ENCODE assay signal across 14 cellular contexts in the genomic region with DNA sequence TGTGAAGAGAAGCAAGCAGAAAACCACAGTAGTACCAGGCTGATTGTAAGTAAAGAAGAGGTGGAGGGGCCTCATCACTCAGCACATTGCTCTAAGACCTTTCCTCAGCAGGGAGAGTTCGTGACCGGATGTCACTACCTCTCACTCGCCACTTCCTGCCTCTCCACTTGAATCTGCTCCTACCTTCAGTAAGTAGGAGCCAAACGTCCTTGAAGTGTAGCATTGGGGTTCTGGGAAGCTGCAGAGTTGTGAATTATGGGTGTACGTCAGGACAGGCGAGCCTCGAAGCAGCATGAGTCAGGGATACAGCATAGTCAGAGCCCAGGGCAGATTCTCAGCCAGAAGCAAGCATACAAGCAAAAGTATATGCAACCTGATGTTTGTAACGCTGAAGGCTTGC.
DNase-seq lines count a peak whose midpoint lies in the region; ATAC-seq lines count a peak whose summit lies in the region.
"Had no signal": no experiment of that assay in that cellular context is flagged by ENCODE, and none has a peak within 500 bp of the region (broad histone marks: within the 10 kb centered on the region; RNA-seq: fewer than 3 reads in every experiment).

No MANE protein-coding gene starts in this region.

- H4K8ac ChIP-seq in mesenchymal stem cell (ENCODE audit: low read length), result no peak overlapping the region

- H3K79me1 ChIP-seq in mesenchymal stem cell (replicated peaks; ENCODE audit: low read length, poor library complexity, severe bottlenecking), result no peaks in the 10 kb centered on the region

- H3K4ac ChIP-seq in mesenchymal stem cell (ENCODE audit: low read depth in 1 of 2, low read length in 2 of 2), result no peak overlapping the region

- CTCF ChIA-PET in activated CD8-positive, alpha-beta T cell treated with anti-CD3 and anti-CD28 coated beads, Interleukin-2, amount 10 ng/mL, durations not matched to agents 7 days and 5 days (lab: Charles Lee), result no interaction called here
- CTCF ChIA-PET in CD4-positive, alpha-beta memory T cell (lab: Charles Lee; ENCODE audit: partially characterized antibody), result no interaction called here

- H2AFZ ChIP-seq in mesenchymal stem cell (ENCODE audit: low read depth, low read length), result no peak overlapping the region

- no peak overlapping the region for H3K23ac ChIP-seq in mesenchymal stem cell (ENCODE audit: low read length in 2 of 2)

- intact Hi-C loops in CD4-positive, alpha-beta memory T cell (cut with micrococcal nuclease), result no loop called here

- peaks cover 11% of the 10 kb centered on the region for H3K4me1 Mint-ChIP-seq in activated T-cell treated with anti-CD3 and anti-CD28 coated beads, Interleukin-2, amount 50 U/mL, for 72 hours (ENCODE audit: low read depth)
- no peaks in the 10 kb centered on the region for H3K4me1 Mint-ChIP-seq in activated T-cell treated with anti-CD3 and anti-CD28 coated beads, Interleukin-2, amount 50 U/mL, for 4 hours (ENCODE audit: low read depth)
- H3K4me1 Mint-ChIP-seq in activated CD8-positive, alpha-beta T cell treated with anti-CD3 and anti-CD28 coated beads, Interleukin-2, amount 10 ng/mL, durations not matched to agents 7 days and 5 days (ENCODE audit: low read depth), result peaks cover 18% of the 10 kb centered on the region
- H3K4me1 Mint-ChIP-seq in CD4-positive, alpha-beta memory T cell, result no peaks in the 10 kb centered on the region

- peak; percentile 72 to 79 for ATAC-seq in activated T-cell treated with anti-CD3 and anti-CD28 coated beads, Interleukin-2, amount 50 U/mL, for 72 hours (replicated peaks in 1 of 2)
- no peak for ATAC-seq in activated T-cell treated with anti-CD3 and anti-CD28 coated beads, Interleukin-2, amount 50 U/mL, for 4 hours
- peak; percentile 47 for ATAC-seq in activated CD8-positive, alpha-beta T cell treated with anti-CD3 and anti-CD28 coated beads, Interleukin-2, amount 10 ng/mL, durations not matched to agents 7 days and 5 days
- ATAC-seq: gastroesophageal sphincter had no signal

- H3K14ac ChIP-seq in mesenchymal stem cell (ENCODE audit: low read length in 2 of 2), result no peak overlapping the region

- peaks cover 7% of the 10 kb centered on the region for H3K4me1 ChIP-seq in mesenchymal stem cell (ENCODE audit: control insufficient read depth, insufficient read depth, low read depth, low read length)
- no peaks in the 10 kb centered on the region for H3K4me1 ChIP-seq in CD4-positive, alpha-beta memory T cell (ENCODE audit: insufficient read depth, low read length)
- H3K4me1 ChIP-seq: gastroesophageal sphincter, suprapubic skin had no signal

- H2AK5ac ChIP-seq in mesenchymal stem cell (ENCODE audit: low read length, severe bottlenecking), result no peak overlapping the region

- no peak overlapping the region for H2BK12ac ChIP-seq in mesenchymal stem cell (ENCODE audit: low read length in 2 of 2)

- no peak overlapping the region for H3K18ac ChIP-seq in mesenchymal stem cell (ENCODE audit: low read depth in 1 of 2, low read length in 2 of 2)

- peak; percentile 5 to 7 for DNase-seq in activated T-cell treated with anti-CD3 and anti-CD28 coated beads, Interleukin-2, amount 50 U/mL, for 72 hours
- no peak for DNase-seq in activated T-cell treated with anti-CD3 and anti-CD28 coated beads, Interleukin-2, amount 50 U/mL, for 4 hours
- peak; percentile 68 for DNase-seq in HT1080 (ENCODE audit: low read depth)
- peak; percentile 41 for DNase-seq in activated CD8-positive, alpha-beta T cell treated with anti-CD3 and anti-CD28 coated beads, Interleukin-2, amount 10 ng/mL, durations not matched to agents 7 days and 5 days
- DNase-seq in mesenchymal stem cell, result peak; percentile 73
- no peak for DNase-seq in CD4-positive, alpha-beta memory T cell
- no peak for DNase-seq in activated T-cell treated with anti-CD3 and anti-CD28 coated beads for 4 hours
- no peak for DNase-seq in T1000 (lab: John Stamatoyannopoulos, UW)
- DNase-seq: CD4-positive, alpha-beta T cell; cortex of kidney; NCI-H526 treated with DMSO at 0.1 percent for 48 hours; stimulated activated CD4-positive, alpha-beta T cell treated with anti-CD3 and anti-CD28 coated beads, Interleukin-1b, Interleukin-23, amount 100 ng/mL, for 48 hours had no signal

- H3K9me3 ChIP-seq in mesenchymal stem cell (ENCODE audit: control insufficient read depth, low read length), result no peaks in the 10 kb centered on the region
- H3K9me3 ChIP-seq in CD4-positive, alpha-beta memory T cell (ENCODE audit: control insufficient read depth in 1 of 2, low read length in 2 of 2), result no peaks in the 10 kb centered on the region
- H3K9me3 ChIP-seq: gastroesophageal sphincter, suprapubic skin had no signal

- no peak overlapping the region for H3K27ac Mint-ChIP-seq in activated T-cell treated with anti-CD3 and anti-CD28 coated beads, Interleukin-2, amount 50 U/mL, for 72 hours
- peak overlapping the region; percentile 83 for H3K27ac Mint-ChIP-seq in activated CD8-positive, alpha-beta T cell treated with anti-CD3 and anti-CD28 coated beads, Interleukin-2, amount 10 ng/mL, durations not matched to agents 7 days and 5 days
- no peak overlapping the region for H3K27ac Mint-ChIP-seq in CD4-positive, alpha-beta memory T cell
- H3K27ac Mint-ChIP-seq: CD4-positive, alpha-beta T cell had no signal

- no peaks in the 10 kb centered on the region for H3K27me3 ChIP-seq in mesenchymal stem cell (ENCODE audit: control insufficient read depth in 1 of 2, insufficient read depth in 1 of 2, low read length in 2 of 2)
- no peaks in the 10 kb centered on the region for H3K27me3 ChIP-seq in CD4-positive, alpha-beta memory T cell (ENCODE audit: insufficient read depth, low read length)
- H3K27me3 ChIP-seq: gastroesophageal sphincter, suprapubic skin had no signal

- H3K4me2 ChIP-seq in mesenchymal stem cell (ENCODE audit: low read length, poor library complexity, severe bottlenecking), result no peak overlapping the region

- H3K9ac ChIP-seq in mesenchymal stem cell (ENCODE audit: low read length), result no peak overlapping the region

- peak overlapping the region in 1 of 2 donors; percentile 28 for H3K4me3 Mint-ChIP-seq in activated T-cell treated with anti-CD3 and anti-CD28 coated beads, Interleukin-2, amount 50 U/mL, for 72 hours
- H3K4me3 Mint-ChIP-seq in activated T-cell treated with anti-CD3 and anti-CD28 coated beads, Interleukin-2, amount 50 U/mL, for 4 hours, result no peak overlapping the region
- no peak overlapping the region for H3K4me3 Mint-ChIP-seq in activated CD8-positive, alpha-beta T cell treated with anti-CD3 and anti-CD28 coated beads, Interleukin-2, amount 10 ng/mL, durations not matched to agents 7 days and 5 days
- H3K4me3 Mint-ChIP-seq in CD4-positive, alpha-beta memory T cell, result no peak overlapping the region
- H3K4me3 Mint-ChIP-seq: CD4-positive, alpha-beta T cell had no signal

- H2BK120ac ChIP-seq in mesenchymal stem cell (ENCODE audit: low read depth, low read length), result no peak overlapping the region

- H2BK5ac ChIP-seq in mesenchymal stem cell (ENCODE audit: low read depth, low read length, poor library complexity, severe bottlenecking), result no peak overlapping the region

- WGBS in mesenchymal stem cell, result 39% methylated on average over 6 of the region's 8 CpGs

- no peak overlapping the region for H2BK15ac ChIP-seq in mesenchymal stem cell (ENCODE audit: low read depth, poor library complexity, severe bottlenecking)

- no peak overlapping the region for H3K4me3 ChIP-seq in mesenchymal stem cell (ENCODE audit: insufficient read depth in 1 of 2, low read depth in 1 of 2, low read length in 2 of 2)
- H3K4me3 ChIP-seq in CD4-positive, alpha-beta memory T cell (ENCODE audit: low read length in 2 of 2), result no peak overlapping the region
- H3K4me3 ChIP-seq: gastroesophageal sphincter, suprapubic skin had no signal

- H3K36me3 Mint-ChIP-seq in activated T-cell treated with anti-CD3 and anti-CD28 coated beads, Interleukin-2, amount 50 U/mL, for 72 hours (ENCODE audit: insufficient read depth in 2 of 2), result no peaks in the 10 kb centered on the region
- no peaks in the 10 kb centered on the region for H3K36me3 Mint-ChIP-seq in activated T-cell treated with anti-CD3 and anti-CD28 coated beads, Interleukin-2, amount 50 U/mL, for 4 hours (ENCODE audit: insufficient read depth)
- peaks cover 2% of the 10 kb centered on the region for H3K36me3 Mint-ChIP-seq in activated CD8-positive, alpha-beta T cell treated with anti-CD3 and anti-CD28 coated beads, Interleukin-2, amount 10 ng/mL, durations not matched to agents 7 days and 5 days (ENCODE audit: low read depth)
- no peaks in the 10 kb centered on the region for H3K36me3 Mint-ChIP-seq in CD4-positive, alpha-beta memory T cell

- H3K27me3 Mint-ChIP-seq in activated T-cell treated with anti-CD3 and anti-CD28 coated beads, Interleukin-2, amount 50 U/mL, for 72 hours (ENCODE audit: low read depth), result peaks cover 6% of the 10 kb centered on the region
- peaks cover 2% of the 10 kb centered on the region for H3K27me3 Mint-ChIP-seq in activated T-cell treated with anti-CD3 and anti-CD28 coated beads, Interleukin-2, amount 50 U/mL, for 4 hours (ENCODE audit: low read depth)
- H3K27me3 Mint-ChIP-seq in activated CD8-positive, alpha-beta T cell treated with anti-CD3 and anti-CD28 coated beads, Interleukin-2, amount 10 ng/mL, durations not matched to agents 7 days and 5 days (ENCODE audit: low read depth), result peaks cover 5% of the 10 kb centered on the region
- H3K27me3 Mint-ChIP-seq in CD4-positive, alpha-beta memory T cell, result peaks cover 8% of the 10 kb centered on the region in 2 donors

- no peak overlapping the region for H3K27ac ChIP-seq in mesenchymal stem cell (ENCODE audit: low read length, poor library complexity, severe bottlenecking)
- H3K27ac ChIP-seq in CD4-positive, alpha-beta memory T cell (ENCODE audit: low read depth, low read length), result no peak overlapping the region
- H3K27ac ChIP-seq: gastroesophageal sphincter, suprapubic skin had no signal

- POLR2A ChIA-PET in activated CD8-positive, alpha-beta T cell treated with anti-CD3 and anti-CD28 coated beads, Interleukin-2, amount 10 ng/mL, durations not matched to agents 7 days and 5 days (lab: Charles Lee), result no interaction called here
- POLR2A ChIA-PET in CD4-positive, alpha-beta memory T cell (lab: Charles Lee; ENCODE audit: partially characterized antibody), result no interaction called here

- H3K36me3 ChIP-seq in mesenchymal stem cell (ENCODE audit: control insufficient read depth in 1 of 2, insufficient read depth in 2 of 2, low read depth in 1 of 2, low read length in 2 of 2), result no peaks in the 10 kb centered on the region
- no peaks in the 10 kb centered on the region for H3K36me3 ChIP-seq in CD4-positive, alpha-beta memory T cell (ENCODE audit: insufficient read depth, low read length)
- H3K36me3 ChIP-seq: gastroesophageal sphincter, suprapubic skin had no signal

- H4K91ac ChIP-seq in mesenchymal stem cell (ENCODE audit: low read length), result peak overlapping the region; percentile 11

- peaks cover 0 to 2% of the 10 kb centered on the region in 2 donors for H3K9me3 Mint-ChIP-seq in activated T-cell treated with anti-CD3 and anti-CD28 coated beads, Interleukin-2, amount 50 U/mL, for 72 hours
- no peaks in the 10 kb centered on the region for H3K9me3 Mint-ChIP-seq in activated T-cell treated with anti-CD3 and anti-CD28 coated beads, Interleukin-2, amount 50 U/mL, for 4 hours
- H3K9me3 Mint-ChIP-seq in activated CD8-positive, alpha-beta T cell treated with anti-CD3 and anti-CD28 coated beads, Interleukin-2, amount 10 ng/mL, durations not matched to agents 7 days and 5 days (ENCODE audit: insufficient read depth), result no peaks in the 10 kb centered on the region
- no peaks in the 10 kb centered on the region for H3K9me3 Mint-ChIP-seq in CD4-positive, alpha-beta memory T cell
- H3K9me3 Mint-ChIP-seq: CD4-positive, alpha-beta T cell had no signal

Comparison
In these comparisons a context has a peak if more than half of its experiments do, and no peak if none do; other contexts are left out.
1. ATAC-seq: peak in activated T-cell treated with anti-CD3 and anti-CD28 coated beads, Interleukin-2, amount 50 U/mL, for 72 hours (2 of 2) and activated CD8-positive, alpha-beta T cell treated with anti-CD3 and anti-CD28 coated beads, Interleukin-2, amount 10 ng/mL, durations not matched to agents 7 days and 5 days (single experiment); none in activated T-cell treated with anti-CD3 and anti-CD28 coated beads, Interleukin-2, amount 50 U/mL, for 4 hours (0 of 2).
2. DNase-seq: peak in activated T-cell treated with anti-CD3 and anti-CD28 coated beads, Interleukin-2, amount 50 U/mL, for 72 hours (2 of 2), HT1080 (single experiment), activated CD8-positive, alpha-beta T cell treated with anti-CD3 and anti-CD28 coated beads, Interleukin-2, amount 10 ng/mL, durations not matched to agents 7 days and 5 days (single experiment) and mesenchymal stem cell (single experiment); none in activated T-cell treated with anti-CD3 and anti-CD28 coated beads, Interleukin-2, amount 50 U/mL, for 4 hours (single experiment), CD4-positive, alpha-beta memory T cell (0 of 5), activated T-cell treated with anti-CD3 and anti-CD28 coated beads for 4 hours (single experiment) and T1000 (single experiment).